Comparison of ENCODE assay signal across 1 cellular context in genomic region chr5:148978370-148979103, GRCh38.
TF ChIP-seq lines count a peak whose summit lies in the region.

No MANE protein-coding gene starts in this region.

TF ChIP-seq in H1, 55 proteins besides CTCF, POLR2A, EP300 and RAD21 (continued from another document):
- TF ChIP-seq BCL11A (IDR thresholded peaks at IDR 0.05; ENCODE audit: low read depth in 2 of 2, low read length in 2 of 2), result no peak
- no peak for TF ChIP-seq USF2 (IDR thresholded peaks at IDR 0.05; ENCODE audit: low read length)
- TF ChIP-seq SIN3A (conservative IDR thresholded peaks at IDR 0.05 in 1 of 2, IDR thresholded peaks at IDR 0.05 in 1 of 2; ENCODE audit: low read depth in 1 of 2, low read length in 2 of 2), result no peak
- TF ChIP-seq HDAC2 (IDR thresholded peaks at IDR 0.05; ENCODE audit: borderline replicate concordance in 1 of 2, low read depth in 2 of 2, low read length in 2 of 2), result no peak
- TF ChIP-seq CREB1 (IDR thresholded peaks at IDR 0.05), result no peak
- TF ChIP-seq POU5F1 (IDR thresholded peaks at IDR 0.05; ENCODE audit: low read depth, low read length), result no peak
- no peak for TF ChIP-seq TEAD4 (IDR thresholded peaks at IDR 0.05; ENCODE audit: low read depth, low read length)
- no peak for TF ChIP-seq SUZ12 (IDR thresholded peaks at IDR 0.05; ENCODE audit: low read length)
